Comparison of ENCODE assay signal across 1 cellular context in the genomic region with DNA sequence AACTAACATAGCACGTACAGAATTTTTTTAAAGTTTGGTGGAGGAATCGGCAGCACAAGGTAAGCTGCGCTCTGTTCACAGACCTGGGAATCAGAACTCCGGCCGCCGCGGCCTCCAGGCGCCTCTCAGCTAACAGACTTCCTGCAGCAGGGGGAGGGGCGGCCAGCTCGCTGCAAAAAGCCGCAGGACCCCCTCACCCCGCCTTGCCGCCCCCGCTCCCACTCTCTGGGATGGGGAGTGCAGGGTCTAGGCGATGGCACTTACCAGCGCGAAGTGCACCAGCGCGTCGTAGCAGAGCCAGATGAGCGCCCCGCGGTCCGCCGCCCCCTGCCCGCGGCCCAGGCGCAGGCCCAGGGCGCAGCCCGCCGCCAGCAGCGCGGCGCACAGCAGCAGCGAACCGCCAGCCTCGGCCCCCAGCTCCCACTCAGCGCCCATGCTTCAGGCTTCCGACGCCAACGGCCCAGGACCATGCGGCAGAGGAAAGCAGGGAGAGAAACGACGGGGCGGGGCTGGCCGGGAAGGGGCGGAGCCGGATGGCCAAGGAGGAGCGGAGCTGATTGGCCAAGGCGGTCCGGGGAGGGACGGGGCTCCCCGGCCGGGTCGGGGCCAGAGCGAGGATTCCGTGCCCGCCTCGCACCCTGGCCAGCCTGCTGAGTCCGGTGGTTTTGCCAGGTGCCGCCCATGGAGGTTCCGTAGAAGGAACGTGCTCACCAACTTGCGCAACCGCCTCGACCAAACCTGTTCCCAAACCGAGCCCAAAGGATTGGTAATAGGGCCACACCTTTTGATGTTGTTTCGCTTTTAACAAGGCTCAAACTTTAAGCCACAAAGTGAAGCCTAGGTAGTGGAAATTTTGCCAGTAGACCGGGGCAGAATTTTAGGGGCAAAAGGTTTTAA.
TF ChIP-seq lines count a peak whose summit lies in the region.

A gene (minus strand): TSS at position 497 of the 897 bp plus-strand sequence. CDS start 62 bp downstream, at position 435.

TF ChIP-seq in HepG2, 621 proteins besides CTCF, POLR2A, EP300 and RAD21 (continued from another document and continues in another):
- TF ChIP-seq, protein P1, sequence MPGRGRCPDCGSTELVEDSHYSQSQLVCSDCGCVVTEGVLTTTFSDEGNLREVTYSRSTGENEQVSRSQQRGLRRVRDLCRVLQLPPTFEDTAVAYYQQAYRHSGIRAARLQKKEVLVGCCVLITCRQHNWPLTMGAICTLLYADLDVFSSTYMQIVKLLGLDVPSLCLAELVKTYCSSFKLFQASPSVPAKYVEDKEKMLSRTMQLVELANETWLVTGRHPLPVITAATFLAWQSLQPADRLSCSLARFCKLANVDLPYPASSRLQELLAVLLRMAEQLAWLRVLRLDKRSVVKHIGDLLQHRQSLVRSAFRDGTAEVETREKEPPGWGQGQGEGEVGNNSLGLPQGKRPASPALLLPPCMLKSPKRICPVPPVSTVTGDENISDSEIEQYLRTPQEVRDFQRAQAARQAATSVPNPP (CRISPR knock-in tag; IDR thresholded peaks at IDR 0.05), result peak; percentile 82; the same call in 1 of the 2 replicates
- 0 out of 2 replicates have a peak, but pooled peaks have one; percentile 68 for TF ChIP-seq NRL (CRISPR knock-in tag; IDR thresholded peaks at IDR 0.05; ENCODE audit: borderline replicate concordance)
- TF ChIP-seq, protein P2, sequence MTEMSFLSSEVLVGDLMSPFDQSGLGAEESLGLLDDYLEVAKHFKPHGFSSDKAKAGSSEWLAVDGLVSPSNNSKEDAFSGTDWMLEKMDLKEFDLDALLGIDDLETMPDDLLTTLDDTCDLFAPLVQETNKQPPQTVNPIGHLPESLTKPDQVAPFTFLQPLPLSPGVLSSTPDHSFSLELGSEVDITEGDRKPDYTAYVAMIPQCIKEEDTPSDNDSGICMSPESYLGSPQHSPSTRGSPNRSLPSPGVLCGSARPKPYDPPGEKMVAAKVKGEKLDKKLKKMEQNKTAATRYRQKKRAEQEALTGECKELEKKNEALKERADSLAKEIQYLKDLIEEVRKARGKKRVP (CRISPR knock-in tag; IDR thresholded peaks at IDR 0.05), result peak in 1 of 2 experiments; percentile 44; a peak in 1 of 4 replicates
- no peak for TF ChIP-seq ZKSCAN5 (CRISPR knock-in tag; IDR thresholded peaks at IDR 0.05)
- TF ChIP-seq, protein P3, sequence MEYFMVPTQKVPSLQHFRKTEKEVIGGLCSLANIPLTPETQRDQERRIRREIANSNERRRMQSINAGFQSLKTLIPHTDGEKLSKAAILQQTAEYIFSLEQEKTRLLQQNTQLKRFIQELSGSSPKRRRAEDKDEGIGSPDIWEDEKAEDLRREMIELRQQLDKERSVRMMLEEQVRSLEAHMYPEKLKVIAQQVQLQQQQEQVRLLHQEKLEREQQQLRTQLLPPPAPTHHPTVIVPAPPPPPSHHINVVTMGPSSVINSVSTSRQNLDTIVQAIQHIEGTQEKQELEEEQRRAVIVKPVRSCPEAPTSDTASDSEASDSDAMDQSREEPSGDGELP (IDR thresholded peaks at IDR 0.05; ENCODE audit: borderline replicate concordance, low read depth), result peak; percentile 33; the same call in 1 of the 2 replicates
- TF ChIP-seq NFATC3 (CRISPR knock-in tag; IDR thresholded peaks at IDR 0.05), result no peak; the same call in 1 of the 2 replicates
- TF ChIP-seq ZNF496 (CRISPR knock-in tag; IDR thresholded peaks at IDR 0.05; ENCODE audit: insufficient replicate concordance), result no peak
- TF ChIP-seq AGO2 (optimal IDR thresholded peaks at IDR 0.05; ENCODE audit: low read depth, low read length), result peak; percentile 72
- TF ChIP-seq ZBTB38 (CRISPR knock-in tag; IDR thresholded peaks at IDR 0.05), result peak; percentile 82
- TF ChIP-seq ZNF160 (CRISPR knock-in tag; IDR thresholded peaks at IDR 0.05), result peak; percentile 93; the same call in 1 of the 2 replicates
- no peak; the same call in 1 of the 2 replicates for TF ChIP-seq FOXO1 (CRISPR knock-in tag; IDR thresholded peaks at IDR 0.05)
- 0 out of 2 replicates have a peak, but pooled peaks have one; percentile 77 for TF ChIP-seq ZNF296 (CRISPR knock-in tag; conservative IDR thresholded peaks at IDR 0.05)
- no peak for TF ChIP-seq PRPF4 (IDR thresholded peaks at IDR 0.05; ENCODE audit: low read depth, low read length, poor library complexity, severe bottlenecking)
- TF ChIP-seq HNF4G (IDR thresholded peaks at IDR 0.05; ENCODE audit: borderline replicate concordance, low read depth, low read length), result no peak
- peak; percentile 35; the same call in 1 of the 2 replicates for TF ChIP-seq HNF4G (CRISPR knock-in tag; IDR thresholded peaks at IDR 0.05; ENCODE audit: borderline replicate concordance, low read depth)
- TF ChIP-seq PCBP2 (optimal IDR thresholded peaks at IDR 0.05; ENCODE audit: low read depth, low read length, poor library complexity, severe bottlenecking), result no peak
- no peak for TF ChIP-seq NFIC (IDR thresholded peaks at IDR 0.05; ENCODE audit: low read length)
- TF ChIP-seq DMAP1 (CRISPR knock-in tag; IDR thresholded peaks at IDR 0.05), result peak; percentile 83; the same call in 1 of the 2 replicates
- peak; percentile 54; the same call in 1 of the 2 replicates for TF ChIP-seq SAFB2 (CRISPR knock-in tag; IDR thresholded peaks at IDR 0.05; ENCODE audit: borderline replicate concordance, low read depth)
- no peak for TF ChIP-seq HOXA7 (CRISPR knock-in tag; IDR thresholded peaks at IDR 0.05)
- peak; percentile 93; the same call in 1 of the 2 replicates for TF ChIP-seq ZFP82 (CRISPR knock-in tag; IDR thresholded peaks at IDR 0.05; ENCODE audit: borderline replicate concordance)
- TF ChIP-seq, protein P4, sequence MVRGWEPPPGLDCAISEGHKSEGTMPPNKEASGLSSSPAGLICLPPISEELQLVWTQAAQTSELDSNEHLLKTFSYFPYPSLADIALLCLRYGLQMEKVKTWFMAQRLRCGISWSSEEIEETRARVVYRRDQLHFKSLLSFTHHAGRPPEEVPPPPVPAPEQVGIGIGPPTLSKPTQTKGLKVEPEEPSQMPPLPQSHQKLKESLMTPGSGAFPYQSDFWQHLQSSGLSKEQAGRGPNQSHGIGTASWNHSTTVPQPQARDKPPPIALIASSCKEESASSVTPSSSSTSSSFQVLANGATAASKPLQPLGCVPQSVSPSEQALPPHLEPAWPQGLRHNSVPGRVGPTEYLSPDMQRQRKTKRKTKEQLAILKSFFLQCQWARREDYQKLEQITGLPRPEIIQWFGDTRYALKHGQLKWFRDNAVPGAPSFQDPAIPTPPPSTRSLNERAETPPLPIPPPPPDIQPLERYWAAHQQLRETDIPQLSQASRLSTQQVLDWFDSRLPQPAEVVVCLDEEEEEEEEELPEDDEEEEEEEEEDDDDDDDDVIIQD (CRISPR knock-in tag; IDR thresholded peaks at IDR 0.05; ENCODE audit: low read depth), result peak; percentile 88
- no peak for TF ChIP-seq NR2F2 (IDR thresholded peaks at IDR 0.05; ENCODE audit: borderline replicate concordance, low read depth)
- TF ChIP-seq MLLT10 (CRISPR knock-in tag; IDR thresholded peaks at IDR 0.05), result no peak
- TF ChIP-seq SALL2 (CRISPR knock-in tag; IDR thresholded peaks at IDR 0.05), result peak; percentile 93
- peak; percentile 74 for TF ChIP-seq ZNF781 (CRISPR knock-in tag; IDR thresholded peaks at IDR 0.05; ENCODE audit: borderline replicate concordance, not compliant biosample characterization)
- TF ChIP-seq ZFP36L2 (CRISPR knock-in tag; IDR thresholded peaks at IDR 0.05), result no peak
- peak; percentile 87 for TF ChIP-seq NAIF1 (CRISPR knock-in tag; IDR thresholded peaks at IDR 0.05; ENCODE audit: borderline replicate concordance)
- TF ChIP-seq ESRRA (CRISPR knock-in tag; IDR thresholded peaks at IDR 0.05; ENCODE audit: low read depth), result peak; percentile 39; the same call in 1 of the 2 replicates
- 0 out of 2 replicates have a peak, but pooled peaks have one; percentile 74 for TF ChIP-seq ZBTB20 (CRISPR knock-in tag; IDR thresholded peaks at IDR 0.05; ENCODE audit: borderline replicate concordance, low read depth)
- TF ChIP-seq, protein P5, sequence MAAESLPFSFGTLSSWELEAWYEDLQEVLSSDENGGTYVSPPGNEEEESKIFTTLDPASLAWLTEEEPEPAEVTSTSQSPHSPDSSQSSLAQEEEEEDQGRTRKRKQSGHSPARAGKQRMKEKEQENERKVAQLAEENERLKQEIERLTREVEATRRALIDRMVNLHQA (CRISPR knock-in tag; IDR thresholded peaks at IDR 0.05), result no peak
- TF ChIP-seq REPIN1 (CRISPR knock-in tag; IDR thresholded peaks at IDR 0.05; ENCODE audit: borderline replicate concordance, low read depth), result peak; percentile 68
- no peak; the same call in 1 of the 2 replicates for TF ChIP-seq GFI1 (CRISPR knock-in tag; IDR thresholded peaks at IDR 0.05; ENCODE audit: borderline replicate concordance)
- TF ChIP-seq NFE2 (CRISPR knock-in tag; IDR thresholded peaks at IDR 0.05), result no peak
- TF ChIP-seq FOSL1 (CRISPR knock-in tag; IDR thresholded peaks at IDR 0.05; ENCODE audit: borderline replicate concordance), result no peak
- TF ChIP-seq, protein P6, sequence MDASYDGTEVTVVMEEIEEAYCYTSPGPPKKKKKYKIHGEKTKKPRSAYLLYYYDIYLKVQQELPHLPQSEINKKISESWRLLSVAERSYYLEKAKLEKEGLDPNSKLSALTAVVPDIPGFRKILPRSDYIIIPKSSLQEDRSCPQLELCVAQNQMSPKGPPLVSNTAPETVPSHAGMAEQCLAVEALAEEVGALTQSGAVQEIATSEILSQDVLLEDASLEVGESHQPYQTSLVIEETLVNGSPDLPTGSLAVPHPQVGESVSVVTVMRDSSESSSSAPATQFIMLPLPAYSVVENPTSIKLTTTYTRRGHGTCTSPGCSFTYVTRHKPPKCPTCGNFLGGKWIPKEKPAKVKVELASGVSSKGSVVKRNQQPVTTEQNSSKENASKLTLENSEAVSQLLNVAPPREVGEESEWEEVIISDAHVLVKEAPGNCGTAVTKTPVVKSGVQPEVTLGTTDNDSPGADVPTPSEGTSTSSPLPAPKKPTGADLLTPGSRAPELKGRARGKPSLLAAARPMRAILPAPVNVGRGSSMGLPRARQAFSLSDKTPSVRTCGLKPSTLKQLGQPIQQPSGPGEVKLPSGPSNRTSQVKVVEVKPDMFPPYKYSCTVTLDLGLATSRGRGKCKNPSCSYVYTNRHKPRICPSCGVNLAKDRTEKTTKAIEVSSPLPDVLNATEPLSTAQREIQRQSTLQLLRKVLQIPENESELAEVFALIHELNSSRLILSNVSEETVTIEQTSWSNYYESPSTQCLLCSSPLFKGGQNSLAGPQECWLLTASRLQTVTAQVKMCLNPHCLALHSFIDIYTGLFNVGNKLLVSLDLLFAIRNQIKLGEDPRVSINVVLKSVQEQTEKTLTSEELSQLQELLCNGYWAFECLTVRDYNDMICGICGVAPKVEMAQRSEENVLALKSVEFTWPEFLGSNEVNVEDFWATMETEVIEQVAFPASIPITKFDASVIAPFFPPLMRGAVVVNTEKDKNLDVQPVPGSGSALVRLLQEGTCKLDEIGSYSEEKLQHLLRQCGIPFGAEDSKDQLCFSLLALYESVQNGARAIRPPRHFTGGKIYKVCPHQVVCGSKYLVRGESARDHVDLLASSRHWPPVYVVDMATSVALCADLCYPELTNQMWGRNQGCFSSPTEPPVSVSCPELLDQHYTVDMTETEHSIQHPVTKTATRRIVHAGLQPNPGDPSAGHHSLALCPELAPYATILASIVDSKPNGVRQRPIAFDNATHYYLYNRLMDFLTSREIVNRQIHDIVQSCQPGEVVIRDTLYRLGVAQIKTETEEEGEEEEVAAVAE (CRISPR knock-in tag; IDR thresholded peaks at IDR 0.05; ENCODE audit: borderline replicate concordance), result 0 out of 2 replicates have a peak, but pooled peaks have one; percentile 31
- TF ChIP-seq ZNF260 (CRISPR knock-in tag; IDR thresholded peaks at IDR 0.05; ENCODE audit: borderline replicate concordance, low read depth), result no peak
- TF ChIP-seq TBP (CRISPR knock-in tag; IDR thresholded peaks at IDR 0.05), result no peak
- peak; percentile 79; the same call in 1 of the 2 replicates for TF ChIP-seq ZNF468 (CRISPR knock-in tag; IDR thresholded peaks at IDR 0.05)
- TF ChIP-seq ZBTB7A (CRISPR knock-in tag; IDR thresholded peaks at IDR 0.05), result peak; percentile 90
- TF ChIP-seq, protein P7, sequence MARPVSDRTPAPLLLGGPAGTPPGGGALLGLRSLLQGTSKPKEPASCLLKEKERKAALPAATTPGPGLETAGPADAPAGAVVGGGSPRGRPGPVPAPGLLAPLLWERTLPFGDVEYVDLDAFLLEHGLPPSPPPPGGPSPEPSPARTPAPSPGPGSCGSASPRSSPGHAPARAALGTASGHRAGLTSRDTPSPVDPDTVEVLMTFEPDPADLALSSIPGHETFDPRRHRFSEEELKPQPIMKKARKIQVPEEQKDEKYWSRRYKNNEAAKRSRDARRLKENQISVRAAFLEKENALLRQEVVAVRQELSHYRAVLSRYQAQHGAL (CRISPR knock-in tag; IDR thresholded peaks at IDR 0.05; ENCODE audit: not compliant biosample characterization), result peak; percentile 54
- TF ChIP-seq, protein P8, sequence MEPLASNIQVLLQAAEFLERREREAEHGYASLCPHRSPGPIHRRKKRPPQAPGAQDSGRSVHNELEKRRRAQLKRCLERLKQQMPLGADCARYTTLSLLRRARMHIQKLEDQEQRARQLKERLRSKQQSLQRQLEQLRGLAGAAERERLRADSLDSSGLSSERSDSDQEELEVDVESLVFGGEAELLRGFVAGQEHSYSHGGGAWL (CRISPR knock-in tag; IDR thresholded peaks at IDR 0.05), result peak; percentile 84; the same call in 1 of the 2 replicates
- TF ChIP-seq ZNF749 (CRISPR knock-in tag; IDR thresholded peaks at IDR 0.05; ENCODE audit: borderline replicate concordance), result peak; percentile 89
- peak; percentile 58; the same call in 1 of the 2 replicates for TF ChIP-seq ZNF124 (CRISPR knock-in tag; IDR thresholded peaks at IDR 0.05)
- TF ChIP-seq, protein P9, sequence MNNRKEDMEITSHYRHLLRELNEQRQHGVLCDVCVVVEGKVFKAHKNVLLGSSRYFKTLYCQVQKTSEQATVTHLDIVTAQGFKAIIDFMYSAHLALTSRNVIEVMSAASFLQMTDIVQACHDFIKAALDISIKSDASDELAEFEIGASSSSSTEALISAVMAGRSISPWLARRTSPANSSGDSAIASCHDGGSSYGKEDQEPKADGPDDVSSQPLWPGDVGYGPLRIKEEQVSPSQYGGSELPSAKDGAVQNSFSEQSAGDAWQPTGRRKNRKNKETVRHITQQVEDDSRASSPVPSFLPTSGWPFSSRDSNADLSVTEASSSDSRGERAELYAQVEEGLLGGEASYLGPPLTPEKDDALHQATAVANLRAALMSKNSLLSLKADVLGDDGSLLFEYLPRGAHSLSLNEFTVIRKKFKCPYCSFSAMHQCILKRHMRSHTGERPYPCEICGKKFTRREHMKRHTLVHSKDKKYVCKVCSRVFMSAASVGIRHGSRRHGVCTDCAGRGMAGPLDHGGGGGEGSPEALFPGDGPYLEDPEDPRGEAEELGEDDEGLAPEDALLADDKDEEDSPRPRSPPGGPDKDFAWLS (CRISPR knock-in tag; IDR thresholded peaks at IDR 0.05; ENCODE audit: borderline replicate concordance), result no peak
- TF ChIP-seq, protein P10, sequence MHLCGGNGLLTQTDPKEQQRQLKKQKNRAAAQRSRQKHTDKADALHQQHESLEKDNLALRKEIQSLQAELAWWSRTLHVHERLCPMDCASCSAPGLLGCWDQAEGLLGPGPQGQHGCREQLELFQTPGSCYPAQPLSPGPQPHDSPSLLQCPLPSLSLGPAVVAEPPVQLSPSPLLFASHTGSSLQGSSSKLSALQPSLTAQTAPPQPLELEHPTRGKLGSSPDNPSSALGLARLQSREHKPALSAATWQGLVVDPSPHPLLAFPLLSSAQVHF (CRISPR knock-in tag; IDR thresholded peaks at IDR 0.05), result no peak; the same call in 1 of the 2 replicates
- TF ChIP-seq, protein P11, sequence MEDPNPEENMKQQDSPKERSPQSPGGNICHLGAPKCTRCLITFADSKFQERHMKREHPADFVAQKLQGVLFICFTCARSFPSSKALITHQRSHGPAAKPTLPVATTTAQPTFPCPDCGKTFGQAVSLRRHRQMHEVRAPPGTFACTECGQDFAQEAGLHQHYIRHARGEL (CRISPR knock-in tag; IDR thresholded peaks at IDR 0.05), result no peak
- TF ChIP-seq ZNF83 (CRISPR knock-in tag; IDR thresholded peaks at IDR 0.05; ENCODE audit: borderline replicate concordance), result no peak; the same call in 1 of the 2 replicates
- peak; percentile 83 for TF ChIP-seq ZNF547 (CRISPR knock-in tag; IDR thresholded peaks at IDR 0.05)
- 0 out of 2 replicates have a peak, but pooled peaks have one; percentile 49 for TF ChIP-seq ZNF556 (CRISPR knock-in tag; IDR thresholded peaks at IDR 0.05; ENCODE audit: borderline replicate concordance)
